ENCODE assay signal across 12 cellular contexts in the genomic region with DNA sequence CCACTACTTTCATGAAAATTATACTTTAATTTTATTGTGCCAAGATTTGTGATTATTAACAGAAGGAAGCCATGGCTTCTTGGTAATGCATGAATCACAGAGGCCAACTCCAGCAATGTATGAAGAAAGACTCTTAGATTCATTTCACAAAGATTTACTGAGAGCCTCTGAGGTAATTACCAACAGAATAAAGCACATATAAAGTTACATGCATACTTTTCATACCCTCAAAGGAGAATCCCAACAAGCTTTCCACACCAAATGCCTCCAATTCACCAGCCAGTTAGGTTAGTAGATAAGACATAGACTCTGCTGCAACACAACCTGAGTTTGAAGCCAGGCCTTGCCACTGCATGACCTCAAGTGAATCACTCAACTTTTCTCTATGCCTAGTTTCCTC. TPM values are rescaled to one million over a fixed set of nuclear protein-coding genes. Genes with fewer than 3 reads are reported as not detected.
DNase-seq lines count a peak whose midpoint lies in the region; ATAC-seq and TF ChIP-seq lines count a peak whose summit lies in the region.
"Had no signal": no experiment of that assay in that cellular context is flagged by ENCODE, and none has a peak within 500 bp of the region (broad histone marks: within the 10 kb centered on the region; RNA-seq: fewer than 3 reads in every experiment).

No MANE protein-coding gene starts in this region.

- no peak overlapping the region for H3K9ac ChIP-seq in IMR-90 (ENCODE audit: low read depth, low read length)

- no peak overlapping the region for H3K56ac ChIP-seq in IMR-90 (ENCODE audit: extremely low read depth, insufficient read depth, low read length)

- H3K27me3 ChIP-seq in IMR-90 (ENCODE audit: control insufficient read depth, insufficient read depth, low read length) = no peaks in the 10 kb centered on the region

- no peak overlapping the region for H4K8ac ChIP-seq in IMR-90 (ENCODE audit: low read depth in 2 of 2, low read length in 2 of 2)

- no peak overlapping the region for H3K4me2 ChIP-seq in IMR-90 (ENCODE audit: low read depth, low read length)

- H3K36me3 ChIP-seq in IMR-90 (ENCODE audit: control insufficient read depth, insufficient read depth, low read length) = 0 out of 2 replicates have a peak, but pooled peaks cover 1% of the 10 kb centered on the region

- dilution Hi-C loops in IMR-90 (cut with HindIII; ENCODE audit: low sequenced_read_pairs, unreplicated experiment) = no loop called here

- peaks cover 4% of the 10 kb centered on the region for H3K9me3 Mint-ChIP-seq in activated CD4-positive, alpha-beta T cell treated with anti-CD3 and anti-CD28 coated beads, Interleukin-2, amount 10 ng/mL, durations not matched to agents 24 days and 14 days
- no peaks in the 10 kb centered on the region for H3K9me3 Mint-ChIP-seq in naive thymus-derived CD8-positive, alpha-beta T cell
- H3K9me3 Mint-ChIP-seq in glutamatergic neuron (ENCODE audit: unreplicated experiment) = peaks cover 2% of the 10 kb centered on the region

- no peak overlapping the region for H3K18ac ChIP-seq in IMR-90 (ENCODE audit: low read depth, low read length)

- H3K9me1 ChIP-seq in IMR-90 (ENCODE audit: insufficient read depth, low read length) = peaks cover 5% of the 10 kb centered on the region; the same call in 1 of the 2 replicates

- no peak overlapping the region for H3K23ac ChIP-seq in IMR-90 (ENCODE audit: low read depth, low read length)

- no peak for DNase-seq in activated CD4-positive, alpha-beta T cell treated with anti-CD3 and anti-CD28 coated beads, Interleukin-2, amount 10 ng/mL, durations not matched to agents 24 days and 14 days
- DNase-seq in activated CD4-positive, alpha-beta T cell treated with anti-CD3 and anti-CD28 coated beads, Interleukin-2, amount 50 U/mL, for 1 hour = no peak
- DNase-seq in IMR-90 (peak; percentile 84), astrocyte of the spinal cord (ENCODE audit: low read depth, low spot score) (peak; percentile 16), glutamatergic neuron (no peak), NCI-H1436 treated with DMSO at 0.1 percent for 48 hours (lab: John Stamatoyannopoulos, UW) (no peak)
- no peak for DNase-seq in naive thymus-derived CD8-positive, alpha-beta T cell
- no peak for DNase-seq in stimulated activated CD4-positive, alpha-beta T cell treated with anti-CD3 and anti-CD28 coated beads, Interleukin-12 subunit alpha, Interleukin-12 subunit beta, amount 100 ng/mL, for 4 hours
- DNase-seq: central memory CD4-positive, alpha-beta T cell; KBM-7; small intestine had no signal

- TF ChIP-seq RAD21 in IMR-90 (IDR thresholded peaks at IDR 0.05; ENCODE audit: low read length) = no peak

- H3K4ac ChIP-seq in IMR-90 (ENCODE audit: low read depth, low read length) = no peak overlapping the region

- POLR2A ChIA-PET in IMR-90 (lab: Charles Lee; ENCODE audit: unreplicated experiment) = no interaction called here
- POLR2A ChIA-PET in naive thymus-derived CD8-positive, alpha-beta T cell (lab: Charles Lee) = no interaction called here

- no peak overlapping the region for H2BK120ac ChIP-seq in IMR-90 (ENCODE audit: low read depth, low read length)

- CTCF ChIA-PET in IMR-90 (lab: Yijun Ruan, JAX) = interaction anchor here (1.0 kb wide), 1 partner anchor 10 kb away, joined by 3 read pairs; no protein-coding TSS in a partner anchor

- no peaks in the 10 kb centered on the region for H3K9me3 ChIP-seq in IMR-90 (ENCODE audit: control insufficient read depth, insufficient read depth, low read length)

- H3K36me3 Mint-ChIP-seq in activated CD4-positive, alpha-beta T cell treated with anti-CD3 and anti-CD28 coated beads, Interleukin-2, amount 10 ng/mL, durations not matched to agents 24 days and 14 days (ENCODE audit: low read depth) = peaks cover 28% of the 10 kb centered on the region
- peaks cover 0 to 2% (median 0%) of the 10 kb centered on the region in 3 donors for H3K36me3 Mint-ChIP-seq in naive thymus-derived CD8-positive, alpha-beta T cell
- no peaks in the 10 kb centered on the region for H3K36me3 Mint-ChIP-seq in glutamatergic neuron (ENCODE audit: unreplicated experiment)

- no peak for TF ChIP-seq POLR2A in IMR-90 (IDR thresholded peaks at IDR 0.05; ENCODE audit: low read depth, low read length)

- no peak overlapping the region for H4K91ac ChIP-seq in IMR-90 (ENCODE audit: insufficient read depth, low read depth, low read length)

- no peak overlapping the region for H3K4me3 ChIP-seq in IMR-90 (ENCODE audit: insufficient read depth, low read depth, low read length)
- H3K4me3 ChIP-seq in astrocyte of the spinal cord (ENCODE audit: low read depth, low read length) = no peak overlapping the region

- H3K4me3 Mint-ChIP-seq in activated CD4-positive, alpha-beta T cell treated with anti-CD3 and anti-CD28 coated beads, Interleukin-2, amount 10 ng/mL, durations not matched to agents 24 days and 14 days = peak overlapping the region; percentile 34
- H3K4me3 Mint-ChIP-seq in naive thymus-derived CD8-positive, alpha-beta T cell = peak overlapping the region in 7 of 10 donors; percentile 27 to 59 (median 47)
- no peak overlapping the region for H3K4me3 Mint-ChIP-seq in glutamatergic neuron (ENCODE audit: unreplicated experiment)

- peak overlapping the region; percentile 12; the same call in 1 of the 2 replicates for H3K27ac ChIP-seq in IMR-90 (ENCODE audit: insufficient read depth, low read length)

- no peak overlapping the region for H3K14ac ChIP-seq in IMR-90 (replicated peaks; ENCODE audit: low read depth, low read length)

- TF ChIP-seq CTCF in IMR-90 (conservative IDR thresholded peaks at IDR 0.05; ENCODE audit: low read depth, low read length) = no peak
- TF ChIP-seq CTCF in astrocyte of the spinal cord (IDR thresholded peaks at IDR 0.05; ENCODE audit: low read depth, low read length) = no peak
- TF ChIP-seq CTCF in glutamatergic neuron (IDR thresholded peaks at IDR 0.05; ENCODE audit: partially characterized antibody, unreplicated experiment) = no peak

- H4K20me1 ChIP-seq in IMR-90 (ENCODE audit: insufficient read depth, low read length) = no peaks in the 10 kb centered on the region; the same call in 1 of the 2 replicates

- no peak overlapping the region for H2BK15ac ChIP-seq in IMR-90 (ENCODE audit: low read depth, low read length)

- intact Hi-C loops in activated CD4-positive, alpha-beta T cell treated with anti-CD3 and anti-CD28 coated beads, Interleukin-2, amount 10 ng/mL, durations not matched to agents 24 days and 14 days (cut with micrococcal nuclease) = no loop called here
- intact Hi-C loops in IMR-90 (cut with micrococcal nuclease) = no loop called here

- H3K79me1 ChIP-seq in IMR-90 (ENCODE audit: low read depth in 1 of 2, low read length in 2 of 2) = peaks cover 7 to 31% of the 10 kb centered on the region in 2 experiments

- H3K4me1 Mint-ChIP-seq in activated CD4-positive, alpha-beta T cell treated with anti-CD3 and anti-CD28 coated beads, Interleukin-2, amount 10 ng/mL, durations not matched to agents 24 days and 14 days = peaks cover 51% of the 10 kb centered on the region
- H3K4me1 Mint-ChIP-seq in naive thymus-derived CD8-positive, alpha-beta T cell = peaks cover 30 to 74% (median 65%) of the 10 kb centered on the region in 4 donors
- peaks cover 12% of the 10 kb centered on the region for H3K4me1 Mint-ChIP-seq in glutamatergic neuron (ENCODE audit: low read depth, unreplicated experiment)

- peak overlapping the region; percentile 82 for H2BK5ac ChIP-seq in IMR-90 (ENCODE audit: low read depth, low read length, poor library complexity, severe bottlenecking)

- no peak overlapping the region for H2AK5ac ChIP-seq in IMR-90 (ENCODE audit: low read depth, low read length)

- no peaks in the 10 kb centered on the region for H3K27me3 Mint-ChIP-seq in activated CD4-positive, alpha-beta T cell treated with anti-CD3 and anti-CD28 coated beads, Interleukin-2, amount 10 ng/mL, durations not matched to agents 24 days and 14 days
- no peaks in the 10 kb centered on the region for H3K27me3 Mint-ChIP-seq in naive thymus-derived CD8-positive, alpha-beta T cell
- H3K27me3 Mint-ChIP-seq in glutamatergic neuron (ENCODE audit: unreplicated experiment) = peaks cover 2% of the 10 kb centered on the region

- ATAC-seq in IMR-90 (ENCODE audit: low read depth) = peak; percentile 86
- ATAC-seq in naive thymus-derived CD8-positive, alpha-beta T cell = no peak
- ATAC-seq: esophagus mucosa had no signal

- no peak overlapping the region for H2BK20ac ChIP-seq in IMR-90 (ENCODE audit: low read depth, low read length)

- H2AFZ ChIP-seq in IMR-90 (replicated peaks; ENCODE audit: low read length, poor library complexity) = no peak overlapping the region

- H4K5ac ChIP-seq in IMR-90 (ENCODE audit: low read depth, low read length) = no peak overlapping the region

- H3K4me1 ChIP-seq in IMR-90 (ENCODE audit: control insufficient read depth, insufficient read depth, low read length) = peaks cover 9% of the 10 kb centered on the region; the same call in 1 of the 2 replicates

- peak overlapping the region; percentile 63 for H3K27ac Mint-ChIP-seq in activated CD4-positive, alpha-beta T cell treated with anti-CD3 and anti-CD28 coated beads, Interleukin-2, amount 10 ng/mL, durations not matched to agents 24 days and 14 days
- H3K27ac Mint-ChIP-seq in naive thymus-derived CD8-positive, alpha-beta T cell = peak overlapping the region; percentile 77 to 94 (median 84)
- H3K27ac Mint-ChIP-seq in glutamatergic neuron (ENCODE audit: unreplicated experiment) = no peak overlapping the region

- in situ Hi-C loops in IMR-90 (cut with MboI; ENCODE audit: low sequenced_read_pairs) (no loop called here), astrocyte of the spinal cord (cut with HindIII; ENCODE audit: low sequenced_read_pairs) (no loop called here)

- no peak overlapping the region for H2AK9ac ChIP-seq in IMR-90 (replicated peaks; ENCODE audit: low read depth, low read length, poor library complexity)

- no TSS peak for BruUV-seq in IMR-90 (replicated peaks; lab: Mats Ljungman, UMichigan)

TF ChIP-seq in IMR-90, 13 proteins besides CTCF, POLR2A, EP300 and RAD21:
- TF ChIP-seq MAZ (IDR thresholded peaks at IDR 0.05; ENCODE audit: borderline replicate concordance, low read depth, low read length) (no peak), CEBPB (IDR thresholded peaks at IDR 0.05; ENCODE audit: low read depth, low read length) (peak; percentile 65)

RNA-seq across cellular contexts. Expression of a gene that starts 41.9 kb away (rescaled TPM):
- 94.4 and 104 TPM in 2 replicates for total RNA-seq in activated CD4-positive, alpha-beta T cell treated with anti-CD3 and anti-CD28 coated beads, Interleukin-2, amount 10 ng/mL, durations not matched to agents 24 days and 14 days
- total RNA-seq in IMR-90 (2012; rRNA removed) (120 and 171 TPM in 2 replicates), glutamatergic neuron (ENCODE audit: unreplicated experiment) (93.4 TPM)
- polyA plus RNA-seq in IMR-90 (2012; rRNA removed) = 38.6 and 45.1 TPM in 2 replicates
- 5.3 and 9.9 TPM in 2 replicates for polyA plus RNA-seq in IMR-90 (2012; cell fraction: cytosol; rRNA removed)
- polyA plus RNA-seq in IMR-90 (2012; cell fraction: nucleus; rRNA removed; ENCODE audit: low replicate concordance) = 2.5 and 23.9 TPM in 2 replicates
- 10 to 100 TPM; 87.0 to 96.9 TPM for total RNA-seq in naive thymus-derived CD8-positive, alpha-beta T cell
- 10 to 100 TPM; 71.1 to 78.2 (median 71.9) TPM for polyA plus RNA-seq in naive thymus-derived CD8-positive, alpha-beta T cell

Comparison
In these comparisons a context has a peak if more than half of its experiments do, and no peak if none do; other contexts are left out.
1. DNase-seq: peak in IMR-90 (single experiment) and astrocyte of the spinal cord (single experiment); none in activated CD4-positive, alpha-beta T cell treated with anti-CD3 and anti-CD28 coated beads, Interleukin-2, amount 10 ng/mL, durations not matched to agents 24 days and 14 days (single experiment), activated CD4-positive, alpha-beta T cell treated with anti-CD3 and anti-CD28 coated beads, Interleukin-2, amount 50 U/mL, for 1 hour (single experiment), naive thymus-derived CD8-positive, alpha-beta T cell (0 of 10), glutamatergic neuron (single experiment), NCI-H1436 treated with DMSO at 0.1 percent for 48 hours (single experiment) and stimulated activated CD4-positive, alpha-beta T cell treated with anti-CD3 and anti-CD28 coated beads, Interleukin-12 subunit alpha, Interleukin-12 subunit beta, amount 100 ng/mL, for 4 hours (single experiment).